1 cellular context compared by ENCODE assay signal in genomic region chr10:61691667-61692066, GRCh38. TPM values are rescaled to one million over a fixed set of nuclear protein-coding genes. Genes with fewer than 3 reads are reported as not detected.
"Had no signal": no experiment of that assay in that cellular context is flagged by ENCODE, and none has a peak within 500 bp of the region (broad histone marks: within the 10 kb centered on the region; RNA-seq: fewer than 3 reads in every experiment).

No MANE protein-coding gene starts in this region.

RNA-seq across cellular contexts. Expression of gene CABCOCO1, which starts 28.9 kb away (rescaled TPM):
- total RNA-seq: GM12878 had no signal
- polyA plus RNA-seq: GM12878 had no signal
